ENCODE assay signal across 11 cellular contexts in genomic region chr22:32413715-32414114, GRCh38. TPM values are rescaled to one million over a fixed set of nuclear protein-coding genes. Genes with fewer than 3 reads are reported as not detected.
DNase-seq lines count a peak whose midpoint lies in the region; ATAC-seq, FAIRE-seq and TF ChIP-seq lines count a peak whose summit lies in the region.
"Had no signal": no experiment of that assay in that cellular context is flagged by ENCODE, and none has a peak within 500 bp of the region (broad histone marks: within the 10 kb centered on the region; RNA-seq: fewer than 3 reads in every experiment).

No MANE protein-coding gene starts in this region.

- FAIRE-seq in A204.1 (lab: Jason Lieb, UNC), result peak; percentile 54

- H3K4me1 Mint-ChIP-seq in stimulated activated naive B cell treated with anti-CD40 and anti-IgM and Interleukin-4, amounts not matched to agents 10 μg/mL and 1 μg/mL and 100 μg/mL, for 72 hours, result peaks cover 20 to 25% of the 10 kb centered on the region in 2 donors

- H3K27ac Mint-ChIP-seq in stimulated activated naive B cell treated with anti-CD40 and anti-IgM and Interleukin-4, amounts not matched to agents 10 μg/mL and 1 μg/mL and 100 μg/mL, for 72 hours, result no peak overlapping the region

- no peaks in the 10 kb centered on the region for H3K36me3 ChIP-seq in Peyer's patch

- no peak for DNase-seq in Peyer's patch
- peak in 1 of 2 donors; percentile 30 for DNase-seq in foreskin keratinocyte
- DNase-seq in stimulated activated CD4-positive, alpha-beta T cell treated with anti-CD3 and anti-CD28 coated beads, Interleukin-2, amount 100 ng/mL, for 48 hours, result no peak
- no peak for DNase-seq in stimulated activated naive B cell treated with anti-CD40 and anti-IgM and Interleukin-4, amounts not matched to agents 10 μg/mL and 1 μg/mL and 100 μg/mL, for 72 hours
- DNase-seq in NCI-H2107 treated with DMSO at 0.1 percent for 48 hours (lab: John Stamatoyannopoulos, UW; ENCODE audit: unreplicated experiment), result no peak
- no peak for DNase-seq in T1000 (lab: John Stamatoyannopoulos, UW)
- DNase-seq: SW 1271 had no signal

- no peak for TF ChIP-seq POLR2A in Peyer's patch (IDR thresholded peaks at IDR 0.05)

- no peak overlapping the region for H3K4me3 Mint-ChIP-seq in stimulated activated naive B cell treated with anti-CD40 and anti-IgM and Interleukin-4, amounts not matched to agents 10 μg/mL and 1 μg/mL and 100 μg/mL, for 72 hours

- ATAC-seq in foreskin keratinocyte, result no peak
- ATAC-seq in stimulated activated naive B cell treated with anti-CD40 and anti-IgM and Interleukin-4, amounts not matched to agents 10 μg/mL and 1 μg/mL and 100 μg/mL, for 72 hours (replicated peaks), result no peak

- peak; percentile 47; the same call in 2 of the 3 replicates for TF ChIP-seq CTCF in GM12872 (IDR thresholded peaks at IDR 0.05; ENCODE audit: insufficient read depth, low read depth, low read length)
- peak in 4 of 6 experiments; percentile 8 to 47 (median 42) for TF ChIP-seq CTCF in Peyer's patch (IDR thresholded peaks at IDR 0.05)
- TF ChIP-seq CTCF in foreskin keratinocyte (conservative IDR thresholded peaks at IDR 0.05), result peak; percentile 68

- no peak overlapping the region for H3K4me3 ChIP-seq in Peyer's patch
- H3K4me3 ChIP-seq: lung had no signal

- no peaks in the 10 kb centered on the region for H3K9me3 ChIP-seq in Peyer's patch

- no peak overlapping the region for H3K27ac ChIP-seq in Peyer's patch
- H3K27ac ChIP-seq in foreskin keratinocyte, result no peak overlapping the region

- H3K4me1 ChIP-seq in Peyer's patch (peaks cover 0 to 21% (median 0%) of the 10 kb centered on the region in 4 donors), foreskin keratinocyte (peaks cover 9% of the 10 kb centered on the region)

- H3K9me3 Mint-ChIP-seq in stimulated activated naive B cell treated with anti-CD40 and anti-IgM and Interleukin-4, amounts not matched to agents 10 μg/mL and 1 μg/mL and 100 μg/mL, for 72 hours, result no peaks in the 10 kb centered on the region

- H3K36me3 Mint-ChIP-seq in stimulated activated naive B cell treated with anti-CD40 and anti-IgM and Interleukin-4, amounts not matched to agents 10 μg/mL and 1 μg/mL and 100 μg/mL, for 72 hours, result peaks cover 3 to 9% of the 10 kb centered on the region in 2 donors

- H3K27me3 ChIP-seq in Peyer's patch, result no peaks in the 10 kb centered on the region
- peaks cover 5% of the 10 kb centered on the region for H3K27me3 ChIP-seq in foreskin keratinocyte

- peaks cover 4 to 17% of the 10 kb centered on the region in 2 donors for H3K27me3 Mint-ChIP-seq in stimulated activated naive B cell treated with anti-CD40 and anti-IgM and Interleukin-4, amounts not matched to agents 10 μg/mL and 1 μg/mL and 100 μg/mL, for 72 hours

RNA-seq across cellular contexts. Expression of gene RTCB, which starts 1.7 kb away (rescaled TPM):
- total RNA-seq in Peyer's patch (100 to 1,000 TPM in 3 of 4 donors, 10 to 100 TPM in 1; 62.7 to 181 (median 126) TPM), foreskin keratinocyte (107 and 110 TPM in 2 replicates)
- 82.1 and 90.6 TPM in 2 replicates for polyA plus RNA-seq in foreskin keratinocyte

RNA-seq across cellular contexts. Expression of gene BPIFC, which starts 50.5 kb away (rescaled TPM):
- not detected for total RNA-seq in Peyer's patch
- total RNA-seq in foreskin keratinocyte, result 0.07 and 0.20 TPM in 2 replicates
- polyA plus RNA-seq in foreskin keratinocyte, result 0.03 and 0.10 TPM in 2 replicates
- total RNA-seq: lung had no signal
- polyA plus RNA-seq: adipose tissue, lung had no signal

RNA-seq across cellular contexts. Expression of gene RFPL3, which starts 56.0 kb away (rescaled TPM):
- total RNA-seq in Peyer's patch (not detected), foreskin keratinocyte (not detected in 2 replicates)
- polyA plus RNA-seq in foreskin keratinocyte, result not detected in 2 replicates
- total RNA-seq: lung had no signal
- polyA plus RNA-seq: adipose tissue, lung had no signal
